Comparison of ENCODE assay signal across 27 cellular contexts in the genomic region with DNA sequence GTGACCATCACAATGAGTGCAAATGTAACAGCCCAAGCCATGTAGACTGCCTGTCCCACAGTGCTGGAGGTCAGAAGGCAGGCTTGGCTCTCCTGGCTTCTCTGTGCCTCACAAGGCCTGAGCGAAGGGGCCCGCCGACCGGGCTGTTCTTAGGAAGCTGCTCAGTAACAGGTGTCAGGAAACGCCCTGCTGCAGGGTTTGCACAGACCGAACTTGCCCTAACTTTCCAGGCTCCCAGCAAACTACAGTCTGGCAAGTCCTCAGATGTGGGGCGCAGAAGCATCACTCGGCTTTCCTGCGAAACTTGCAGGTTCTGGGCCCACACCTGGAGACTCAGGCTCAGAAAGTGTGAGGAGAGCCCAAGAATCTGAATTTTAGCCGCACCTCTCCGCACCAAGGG.
"Had no signal": no experiment of that assay in that cellular context is flagged by ENCODE, and none has a peak within 500 bp of the region (broad histone marks: within the 10 kb centered on the region; RNA-seq: fewer than 3 reads in every experiment).

No MANE protein-coding gene starts in this region.

- H3K4me1 ChIP-seq: neural progenitor cell, pancreas, psoas muscle, right lobe of liver, suprapubic skin, testis, tibial artery, transverse colon, upper lobe of right lung, uterus had no signal

- H2AFZ ChIP-seq: neural progenitor cell had no signal

- H3K36me3 ChIP-seq: neural progenitor cell, right lobe of liver, uterus had no signal

- H3K4me3 ChIP-seq: neural progenitor cell, pancreas, psoas muscle, right lobe of liver, sigmoid colon, suprapubic skin, testis, tibial artery, transverse colon, upper lobe of right lung, uterus had no signal

- H3K9me3 ChIP-seq: pancreas, right lobe of liver, sigmoid colon, suprapubic skin, testis, transverse colon, upper lobe of right lung had no signal

- DNase-seq: naive B cell; naive thymus-derived CD8-positive, alpha-beta T cell; nephron progenitor cell; occipital lobe; pancreas; psoas muscle; right lobe of liver; sigmoid colon; small intestine; stimulated activated CD4-positive, alpha-beta T cell treated with anti-CD3 and anti-CD28 coated beads, Interleukin-12 subunit alpha, Interleukin-12 subunit beta, amount 100 ng/mL, for 4 hours; stimulated activated CD4-positive, alpha-beta T cell treated with anti-CD3 and anti-CD28 coated beads, Interleukin-1b, Interleukin-23, amount 100 ng/mL, for 48 hours; stimulated activated CD4-positive, alpha-beta T cell treated with anti-CD3 and anti-CD28 coated beads, Interleukin-4, amount 100 ng/mL, for 1 hour; stimulated activated CD4-positive, alpha-beta T cell treated with anti-CD3 and anti-CD28 coated beads, Interleukin-4, amount 100 ng/mL, for 4 hours; stimulated activated CD8-positive, alpha-beta memory T cell treated with anti-CD3 and anti-CD28 coated beads, Interleukin-4, amount 100 ng/mL, for 48 hours; stimulated activated naive CD4-positive, alpha-beta T cell; stimulated activated naive CD8-positive, alpha-beta T cell treated with anti-CD3 and anti-CD28 coated beads, Interleukin-15, amount 100 ng/mL, for 72 hours; stimulated activated naive CD8-positive, alpha-beta T cell treated with anti-CD3 and anti-CD28 coated beads, Interleukin-15, Interleukin-2, amounts not matched to agents 100 U/mL and 50 U/mL, for 24 hours; substantia nigra; testis; transverse colon; upper lobe of right lung; uterus had no signal

- ATAC-seq: naive thymus-derived CD8-positive, alpha-beta T cell; pancreas; psoas muscle; right cardiac atrium; right lobe of liver; stimulated activated memory B cell treated with anti-CD40 and anti-IgM and Interleukin-4, amounts not matched to agents 10 μg/mL and 1 μg/mL and 100 μg/mL, for 72 hours; stimulated activated naive CD8-positive, alpha-beta T cell treated with anti-CD3 and anti-CD28 coated beads, Interleukin-15, Interleukin-2, amounts not matched to agents 100 U/mL and 50 U/mL, for 24 hours; upper lobe of right lung had no signal

- H3K4me2 ChIP-seq: neural progenitor cell had no signal

- H3K27me3 ChIP-seq: neural progenitor cell, pancreas, right lobe of liver, sigmoid colon, suprapubic skin, testis, tibial artery, transverse colon, upper lobe of right lung, uterus had no signal

- H3K9ac ChIP-seq: neural progenitor cell had no signal

- H3K27ac ChIP-seq: neural progenitor cell, pancreas, psoas muscle, right lobe of liver, sigmoid colon, suprapubic skin, testis, tibial artery, transverse colon, upper lobe of right lung, uterus had no signal
